Comparison of ENCODE assay signal across 35 cellular contexts in the genomic region with DNA sequence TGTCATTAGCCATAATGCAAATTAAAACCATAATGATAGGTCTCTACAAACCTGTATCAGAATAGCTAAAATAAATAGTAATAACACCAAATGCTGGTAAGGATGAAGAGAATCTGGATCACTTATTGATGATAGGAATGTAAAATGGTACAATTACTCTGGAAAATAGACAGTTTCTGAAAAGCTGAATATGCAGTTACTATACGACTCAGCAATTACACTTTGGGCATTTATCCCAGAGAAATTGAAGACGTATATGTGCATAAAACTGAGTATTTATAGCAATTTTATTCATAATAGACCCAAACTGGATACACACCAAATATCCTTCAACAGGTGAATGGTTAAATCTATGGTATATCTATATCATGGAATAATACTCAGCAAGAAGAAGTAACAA.
"Had no signal": no experiment of that assay in that cellular context is flagged by ENCODE, and none has a peak within 500 bp of the region (broad histone marks: within the 10 kb centered on the region; RNA-seq: fewer than 3 reads in every experiment).

No MANE protein-coding gene starts in this region.

- H3K9me3 ChIP-seq: adrenal gland had no signal

- H3K4me3 Mint-ChIP-seq: activated B cell treated with CpG ODN at 0.5 μM for 24 hours; activated CD4-positive, alpha-beta memory T cell treated with anti-CD3 and anti-CD28 coated beads for 36 hours; activated CD4-positive, alpha-beta T cell treated with anti-CD3 and anti-CD28 coated beads, Interleukin-2, amount 10 ng/mL, durations not matched to agents 24 days and 14 days; activated CD8-positive, alpha-beta memory T cell treated with anti-CD3 and anti-CD28 coated beads, Interleukin-2, amount 10 ng/mL, durations not matched to agents 7 days and 5 days; activated CD8-positive, alpha-beta T cell treated with anti-CD3 and anti-CD28 coated beads, Interleukin-2, amount 10 ng/mL, durations not matched to agents 7 days and 5 days; activated naive CD4-positive, alpha-beta T cell treated with anti-CD3 and anti-CD28 coated beads for 36 hours; activated naive CD4-positive, alpha-beta T cell treated with anti-CD3 and anti-CD28 coated beads, Interleukin-2, amount 50 U/mL, for 24 hours; activated naive CD8-positive, alpha-beta T cell treated with anti-CD3 and anti-CD28 coated beads for 36 hours; activated naive CD8-positive, alpha-beta T cell treated with anti-CD3 and anti-CD28 coated beads, Interleukin-2, amount 50 U/mL, for 24 hours; activated T-helper 1 cell treated with anti-CD3 and anti-CD28 coated beads, Interleukin-12 subunit alpha, Interleukin-12 subunit beta, Interleukin-2, Interleukin-4 antibody, amounts not matched to agents 30 ng/mL and 10 ng/mL and 1 ng/mL, durations not matched to agents 14 hours and 24 hours and 36 hours; brain; central memory CD8-positive, alpha-beta T cell; dendritic cell treated with granulocyte-macrophage colony-stimulating factor and Interleukin-4, amounts not matched to agents 40 ng/mL and 50 ng/mL, for 4 days; endodermal cell; T-helper 1 cell treated with Interleukin-12 subunit alpha and Interleukin-12 subunit beta and Interleukin-4 antibody, amounts not matched to agents 30 μg/mL and 1 μg/mL, for 36 hours; T-helper 2 cell treated with Interferon-gamma antibody and Interleukin-4, amounts not matched to agents 5 μg/mL and 100 μg/mL, for 36 hours had no signal

- DNase-seq: activated B cell treated with CpG ODN at 0.5 μM for 24 hours; activated CD4-positive, alpha-beta memory T cell treated with anti-CD3 and anti-CD28 coated beads for 36 hours; activated CD4-positive, alpha-beta T cell treated with anti-CD3 and anti-CD28 coated beads, Interleukin-2, amount 10 ng/mL, durations not matched to agents 24 days and 14 days; activated CD8-positive, alpha-beta memory T cell treated with anti-CD3 and anti-CD28 coated beads, Interleukin-2, amount 10 ng/mL, durations not matched to agents 7 days and 5 days; activated CD8-positive, alpha-beta memory T cell treated with anti-CD3 and anti-CD28 coated beads, Interleukin-2, amount 50 U/mL, for 4 hours; activated CD8-positive, alpha-beta T cell treated with anti-CD3 and anti-CD28 coated beads, Interleukin-2, amount 10 ng/mL, durations not matched to agents 7 days and 5 days; activated effector memory CD4-positive, alpha-beta T cell treated with anti-CD3 and anti-CD28 coated beads, Interleukin-2, amount 50 U/mL, for 16 hours; activated naive CD4-positive, alpha-beta T cell treated with anti-CD3 and anti-CD28 coated beads for 36 hours; activated naive CD8-positive, alpha-beta T cell treated with anti-CD3 and anti-CD28 coated beads for 36 hours; activated naive CD8-positive, alpha-beta T cell treated with anti-CD3 and anti-CD28 coated beads, Interleukin-2, amount 50 U/mL, for 24 hours; activated T-cell treated with anti-CD3 and anti-CD28 coated beads, Interleukin-2, amount 50 U/mL, for 1 hour; activated T-cell treated with anti-CD3 and anti-CD28 coated beads, Interleukin-2, amount 50 U/mL, for 48 hours; adrenal gland; amygdala; aorta; dorsolateral prefrontal cortex; effector memory CD4-positive, alpha-beta T cell; endodermal cell; foreskin fibroblast; head of caudate nucleus; T1000; WERI-Rb-1 had no signal

- H3K36me3 Mint-ChIP-seq: brain had no signal

- H3K27me3 Mint-ChIP-seq: activated B cell treated with CpG ODN at 0.5 μM for 24 hours; activated CD4-positive, alpha-beta memory T cell treated with anti-CD3 and anti-CD28 coated beads for 36 hours; activated CD4-positive, alpha-beta T cell treated with anti-CD3 and anti-CD28 coated beads, Interleukin-2, amount 10 ng/mL, durations not matched to agents 24 days and 14 days; activated CD8-positive, alpha-beta memory T cell treated with anti-CD3 and anti-CD28 coated beads, Interleukin-2, amount 10 ng/mL, durations not matched to agents 7 days and 5 days; activated naive CD4-positive, alpha-beta T cell treated with anti-CD3 and anti-CD28 coated beads, Interleukin-2, amount 50 U/mL, for 24 hours; activated naive CD8-positive, alpha-beta T cell treated with anti-CD3 and anti-CD28 coated beads for 36 hours; activated naive CD8-positive, alpha-beta T cell treated with anti-CD3 and anti-CD28 coated beads, Interleukin-2, amount 50 U/mL, for 24 hours; brain; central memory CD8-positive, alpha-beta T cell; dendritic cell treated with granulocyte-macrophage colony-stimulating factor and Interleukin-4, amounts not matched to agents 40 ng/mL and 50 ng/mL, for 4 days had no signal

- ATAC-seq: activated CD4-positive, CD25-positive, alpha-beta regulatory T cell treated with anti-CD3 and anti-CD28 coated beads, Interleukin-2, amount 50 U/mL, for 24 hours; activated CD8-positive, alpha-beta memory T cell treated with anti-CD3 and anti-CD28 coated beads, Interleukin-2, amount 10 ng/mL, durations not matched to agents 7 days and 5 days; activated CD8-positive, alpha-beta T cell treated with anti-CD3 and anti-CD28 coated beads, Interleukin-2, amount 10 ng/mL, durations not matched to agents 7 days and 5 days; activated naive CD8-positive, alpha-beta T cell treated with anti-CD3 and anti-CD28 coated beads, Interleukin-2, amount 50 U/mL, for 24 hours; esophagus mucosa had no signal

- H3K27ac Mint-ChIP-seq: activated B cell treated with CpG ODN at 0.5 μM for 24 hours; activated CD4-positive, alpha-beta memory T cell treated with anti-CD3 and anti-CD28 coated beads for 36 hours; activated CD4-positive, alpha-beta T cell treated with anti-CD3 and anti-CD28 coated beads, Interleukin-2, amount 10 ng/mL, durations not matched to agents 24 days and 14 days; activated CD8-positive, alpha-beta memory T cell treated with anti-CD3 and anti-CD28 coated beads, Interleukin-2, amount 10 ng/mL, durations not matched to agents 7 days and 5 days; activated CD8-positive, alpha-beta T cell treated with anti-CD3 and anti-CD28 coated beads, Interleukin-2, amount 10 ng/mL, durations not matched to agents 7 days and 5 days; activated naive CD4-positive, alpha-beta T cell treated with anti-CD3 and anti-CD28 coated beads for 36 hours; activated naive CD4-positive, alpha-beta T cell treated with anti-CD3 and anti-CD28 coated beads, Interleukin-2, amount 50 U/mL, for 24 hours; activated naive CD8-positive, alpha-beta T cell treated with anti-CD3 and anti-CD28 coated beads for 36 hours; activated naive CD8-positive, alpha-beta T cell treated with anti-CD3 and anti-CD28 coated beads, Interleukin-2, amount 50 U/mL, for 24 hours; activated T-helper 1 cell treated with anti-CD3 and anti-CD28 coated beads, Interleukin-12 subunit alpha, Interleukin-12 subunit beta, Interleukin-2, Interleukin-4 antibody, amounts not matched to agents 30 ng/mL and 10 ng/mL and 1 ng/mL, durations not matched to agents 14 hours and 24 hours and 36 hours; activated T-helper 2 cell treated with anti-CD3 and anti-CD28 coated beads, Interferon-gamma antibody, Interleukin-2, Interleukin-4, amounts not matched to agents 10 μg/mL and 5 μg/mL and 100 μg/mL, durations not matched to agents 14 hours and 24 hours and 36 hours; dendritic cell treated with granulocyte-macrophage colony-stimulating factor and Interleukin-4, amounts not matched to agents 40 ng/mL and 50 ng/mL, for 4 days; endodermal cell; T-helper 1 cell treated with Interleukin-12 subunit alpha and Interleukin-12 subunit beta and Interleukin-4 antibody, amounts not matched to agents 30 μg/mL and 1 μg/mL, for 36 hours; T-helper 2 cell treated with Interferon-gamma antibody and Interleukin-4, amounts not matched to agents 5 μg/mL and 100 μg/mL, for 36 hours had no signal

- H3K27ac ChIP-seq: adrenal gland, coronary artery, dorsolateral prefrontal cortex had no signal

- FAIRE-seq: bronchial epithelial cell, frontal cortex had no signal

- H3K4me3 ChIP-seq: adrenal gland, coronary artery, dorsolateral prefrontal cortex had no signal

- H3K36me3 ChIP-seq: adrenal gland, WERI-Rb-1 had no signal

- H3K27me3 ChIP-seq: adrenal gland, dorsolateral prefrontal cortex had no signal
